1 cellular context compared by ENCODE assay signal in the genomic region with DNA sequence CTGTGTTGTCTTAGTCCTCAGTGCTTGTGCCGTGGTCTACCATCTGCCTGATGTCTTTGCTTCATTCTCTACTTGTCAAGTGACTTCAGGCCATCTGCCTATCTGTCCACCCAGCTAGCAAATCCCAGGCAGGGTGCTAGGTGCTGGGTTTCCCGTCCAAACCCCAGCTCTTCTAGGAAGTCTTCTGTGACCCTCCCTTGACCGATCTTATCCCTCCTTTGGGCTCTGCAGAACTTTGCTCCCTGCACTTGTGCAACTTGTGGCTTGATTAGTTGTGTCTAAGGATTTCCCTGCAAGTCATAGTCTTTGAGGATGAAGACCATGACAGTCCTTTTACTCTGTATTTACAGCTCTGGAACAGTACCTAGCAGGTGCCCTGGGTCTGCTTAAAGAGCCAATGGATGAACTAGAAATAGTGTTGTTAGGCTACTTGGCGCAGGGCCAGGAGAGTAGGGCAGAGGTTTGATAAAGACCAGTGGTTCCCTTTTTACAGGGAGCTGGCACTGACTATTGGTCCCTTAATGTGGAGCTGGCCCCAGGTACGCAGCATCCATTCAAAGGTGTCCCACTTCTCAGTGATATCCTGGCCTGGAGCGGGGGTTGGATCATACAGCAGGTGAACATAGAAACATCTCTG.
TF ChIP-seq lines count a peak whose summit lies in the region.

No MANE protein-coding gene starts in this region.

TF ChIP-seq in K562, 482 proteins besides CTCF, POLR2A, EP300 and RAD21 (continued from another document):
- TF ChIP-seq, protein P1, sequence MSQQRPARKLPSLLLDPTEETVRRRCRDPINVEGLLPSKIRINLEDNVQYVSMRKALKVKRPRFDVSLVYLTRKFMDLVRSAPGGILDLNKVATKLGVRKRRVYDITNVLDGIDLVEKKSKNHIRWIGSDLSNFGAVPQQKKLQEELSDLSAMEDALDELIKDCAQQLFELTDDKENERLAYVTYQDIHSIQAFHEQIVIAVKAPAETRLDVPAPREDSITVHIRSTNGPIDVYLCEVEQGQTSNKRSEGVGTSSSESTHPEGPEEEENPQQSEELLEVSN (IDR thresholded peaks at IDR 0.05; ENCODE audit: borderline replicate concordance in 1 of 2, extremely low read depth in 1 of 2, insufficient read depth in 1 of 2, insufficient read length in 1 of 2, low read depth in 1 of 2, low read length in 1 of 2, poor library complexity in 1 of 2, severe bottlenecking in 1 of 2): no peak
- TF ChIP-seq RCOR1 (IDR thresholded peaks at IDR 0.05; ENCODE audit: borderline replicate concordance in 1 of 2, low read depth in 2 of 2, low read length in 2 of 2) (peak in 1 of 2 experiments; percentile 66; a peak in 2 of 4 replicates), ZNF780A (CRISPR knock-in tag; IDR thresholded peaks at IDR 0.05) (no peak), BCOR (IDR thresholded peaks at IDR 0.05) (0 out of 2 replicates have a peak, but pooled peaks have one; percentile 7), NRF1 (conservative IDR thresholded peaks at IDR 0.05 in 1 of 2, IDR thresholded peaks at IDR 0.05 in 1 of 2) (0 out of 4 replicates have a peak, but pooled peaks of 1 of the 2 experiments have one; percentile 12), ZNF431 (CRISPR knock-in tag; IDR thresholded peaks at IDR 0.05) (no peak), CEBPB (tag; IDR thresholded peaks at IDR 0.05) (peak; percentile 86), NR2C2 (CRISPR knock-in tag; IDR thresholded peaks at IDR 0.05) (no peak), NR2C2 (tag; IDR thresholded peaks at IDR 0.05) (0 out of 2 replicates have a peak, but pooled peaks have one; percentile 27), RBM39 (optimal IDR thresholded peaks at IDR 0.05; ENCODE audit: low read depth, low read length) (no peak), TAF15 (IDR thresholded peaks at IDR 0.05; ENCODE audit: low read depth, low read length) (no peak), SUPT5H (IDR thresholded peaks at IDR 0.05) (no peak), ARHGAP35 (IDR thresholded peaks at IDR 0.05; ENCODE audit: partially characterized antibody) (no peak), ARID1B (IDR thresholded peaks at IDR 0.05) (peak; percentile 71), DIDO1 (tag; IDR thresholded peaks at IDR 0.05; ENCODE audit: low read depth) (no peak), CBFA2T2 (conservative IDR thresholded peaks at IDR 0.05) (peak; percentile 49), TEAD2 (tag; IDR thresholded peaks at IDR 0.05) (no peak), ESRRA (IDR thresholded peaks at IDR 0.05; ENCODE audit: borderline replicate concordance, low read depth) (peak; percentile 37; the same call in 1 of the 2 replicates), RB1 (IDR thresholded peaks at IDR 0.05; ENCODE audit: low read depth) (no peak), CCNT2 (IDR thresholded peaks at IDR 0.05; ENCODE audit: borderline replicate concordance, extremely low read depth, insufficient read length, low read depth, low read length) (peak; percentile 21), BHLHE40 (IDR thresholded peaks at IDR 0.05; ENCODE audit: low read length) (peak; percentile 10; the same call in 1 of the 2 replicates), SMAD4 (CRISPR knock-in tag; conservative IDR thresholded peaks at IDR 0.05) (0 out of 2 replicates have a peak, but pooled peaks have one; percentile 51), CTBP1 (IDR thresholded peaks at IDR 0.05; ENCODE audit: borderline replicate concordance) (0 out of 2 replicates have a peak, but pooled peaks have one; percentile 22), CSDE1 (IDR thresholded peaks at IDR 0.05) (no peak), MED1 (CRISPR knock-in tag; IDR thresholded peaks at IDR 0.05; ENCODE audit: borderline replicate concordance) (no peak), ETV1 (tag; conservative IDR thresholded peaks at IDR 0.05; ENCODE audit: low read depth) (no peak), TFAM (CRISPR knock-in tag; conservative IDR thresholded peaks at IDR 0.05) (no peak), KDM1A (IDR thresholded peaks at IDR 0.05) (peak in 1 of 2 experiments; percentile 14; a peak in 2 of 4 replicates), NR2C1 (IDR thresholded peaks at IDR 0.05) (no peak), NR2C1 (tag; IDR thresholded peaks at IDR 0.05) (0 out of 2 replicates have a peak, but pooled peaks have one; percentile 11), HDAC1 (IDR thresholded peaks at IDR 0.05) (peak in 1 of 2 experiments; percentile 57; a peak in 1 of 4 replicates), GATAD2A (IDR thresholded peaks at IDR 0.05) (0 out of 2 replicates have a peak, but pooled peaks have one; percentile 7), ZBTB7A (IDR thresholded peaks at IDR 0.05; ENCODE audit: borderline replicate concordance, control insufficient read depth, low read depth, low read length) (no peak), KDM2B (CRISPR knock-in tag; IDR thresholded peaks at IDR 0.05) (no peak), TEAD4 (IDR thresholded peaks at IDR 0.05; ENCODE audit: low read length) (peak; percentile 22; the same call in 1 of the 2 replicates), TEAD4 (CRISPR knock-in tag; IDR thresholded peaks at IDR 0.05; ENCODE audit: borderline replicate concordance) (no peak), ZNF124 (CRISPR knock-in tag; IDR thresholded peaks at IDR 0.05) (no peak), SOX6 (IDR thresholded peaks at IDR 0.05) (peak; percentile 17; the same call in 1 of the 2 replicates), FOXK2 (conservative IDR thresholded peaks at IDR 0.05 in 1 of 2, IDR thresholded peaks at IDR 0.05 in 1 of 2; ENCODE audit: low read depth in 2 of 2) (0 out of 4 replicates have a peak, but pooled peaks of 1 of the 2 experiments have one; percentile 35), PHB (CRISPR knock-in tag; IDR thresholded peaks at IDR 0.05) (no peak), EHMT2 (IDR thresholded peaks at IDR 0.05) (0 out of 2 replicates have a peak, but pooled peaks have one; percentile 55), SRSF1 (IDR thresholded peaks at IDR 0.05; ENCODE audit: low read depth, low read length) (no peak), SIN3B (IDR thresholded peaks at IDR 0.05; ENCODE audit: low read depth) (no peak), KHSRP (IDR thresholded peaks at IDR 0.05) (no peak), NCOR1 (IDR thresholded peaks at IDR 0.05) (peak; percentile 58)
- TF ChIP-seq, protein P2, sequence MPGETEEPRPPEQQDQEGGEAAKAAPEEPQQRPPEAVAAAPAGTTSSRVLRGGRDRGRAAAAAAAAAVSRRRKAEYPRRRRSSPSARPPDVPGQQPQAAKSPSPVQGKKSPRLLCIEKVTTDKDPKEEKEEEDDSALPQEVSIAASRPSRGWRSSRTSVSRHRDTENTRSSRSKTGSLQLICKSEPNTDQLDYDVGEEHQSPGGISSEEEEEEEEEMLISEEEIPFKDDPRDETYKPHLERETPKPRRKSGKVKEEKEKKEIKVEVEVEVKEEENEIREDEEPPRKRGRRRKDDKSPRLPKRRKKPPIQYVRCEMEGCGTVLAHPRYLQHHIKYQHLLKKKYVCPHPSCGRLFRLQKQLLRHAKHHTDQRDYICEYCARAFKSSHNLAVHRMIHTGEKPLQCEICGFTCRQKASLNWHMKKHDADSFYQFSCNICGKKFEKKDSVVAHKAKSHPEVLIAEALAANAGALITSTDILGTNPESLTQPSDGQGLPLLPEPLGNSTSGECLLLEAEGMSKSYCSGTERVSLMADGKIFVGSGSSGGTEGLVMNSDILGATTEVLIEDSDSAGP (CRISPR knock-in tag; IDR thresholded peaks at IDR 0.05): no peak
- TF ChIP-seq, protein P3, sequence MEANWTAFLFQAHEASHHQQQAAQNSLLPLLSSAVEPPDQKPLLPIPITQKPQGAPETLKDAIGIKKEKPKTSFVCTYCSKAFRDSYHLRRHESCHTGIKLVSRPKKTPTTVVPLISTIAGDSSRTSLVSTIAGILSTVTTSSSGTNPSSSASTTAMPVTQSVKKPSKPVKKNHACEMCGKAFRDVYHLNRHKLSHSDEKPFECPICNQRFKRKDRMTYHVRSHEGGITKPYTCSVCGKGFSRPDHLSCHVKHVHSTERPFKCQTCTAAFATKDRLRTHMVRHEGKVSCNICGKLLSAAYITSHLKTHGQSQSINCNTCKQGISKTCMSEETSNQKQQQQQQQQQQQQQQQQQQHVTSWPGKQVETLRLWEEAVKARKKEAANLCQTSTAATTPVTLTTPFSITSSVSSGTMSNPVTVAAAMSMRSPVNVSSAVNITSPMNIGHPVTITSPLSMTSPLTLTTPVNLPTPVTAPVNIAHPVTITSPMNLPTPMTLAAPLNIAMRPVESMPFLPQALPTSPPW (CRISPR knock-in tag; IDR thresholded peaks at IDR 0.05): peak; percentile 24; the same call in 1 of the 2 replicates
- TF ChIP-seq, protein P4, sequence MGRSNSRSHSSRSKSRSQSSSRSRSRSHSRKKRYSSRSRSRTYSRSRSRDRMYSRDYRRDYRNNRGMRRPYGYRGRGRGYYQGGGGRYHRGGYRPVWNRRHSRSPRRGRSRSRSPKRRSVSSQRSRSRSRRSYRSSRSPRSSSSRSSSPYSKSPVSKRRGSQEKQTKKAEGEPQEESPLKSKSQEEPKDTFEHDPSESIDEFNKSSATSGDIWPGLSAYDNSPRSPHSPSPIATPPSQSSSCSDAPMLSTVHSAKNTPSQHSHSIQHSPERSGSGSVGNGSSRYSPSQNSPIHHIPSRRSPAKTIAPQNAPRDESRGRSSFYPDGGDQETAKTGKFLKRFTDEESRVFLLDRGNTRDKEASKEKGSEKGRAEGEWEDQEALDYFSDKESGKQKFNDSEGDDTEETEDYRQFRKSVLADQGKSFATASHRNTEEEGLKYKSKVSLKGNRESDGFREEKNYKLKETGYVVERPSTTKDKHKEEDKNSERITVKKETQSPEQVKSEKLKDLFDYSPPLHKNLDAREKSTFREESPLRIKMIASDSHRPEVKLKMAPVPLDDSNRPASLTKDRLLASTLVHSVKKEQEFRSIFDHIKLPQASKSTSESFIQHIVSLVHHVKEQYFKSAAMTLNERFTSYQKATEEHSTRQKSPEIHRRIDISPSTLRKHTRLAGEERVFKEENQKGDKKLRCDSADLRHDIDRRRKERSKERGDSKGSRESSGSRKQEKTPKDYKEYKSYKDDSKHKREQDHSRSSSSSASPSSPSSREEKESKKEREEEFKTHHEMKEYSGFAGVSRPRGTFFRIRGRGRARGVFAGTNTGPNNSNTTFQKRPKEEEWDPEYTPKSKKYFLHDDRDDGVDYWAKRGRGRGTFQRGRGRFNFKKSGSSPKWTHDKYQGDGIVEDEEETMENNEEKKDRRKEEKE (IDR thresholded peaks at IDR 0.05; ENCODE audit: borderline replicate concordance in 1 of 2, control insufficient read depth in 1 of 2, low read depth in 2 of 2, low read length in 1 of 2): no peak
- TF ChIP-seq, protein P5, sequence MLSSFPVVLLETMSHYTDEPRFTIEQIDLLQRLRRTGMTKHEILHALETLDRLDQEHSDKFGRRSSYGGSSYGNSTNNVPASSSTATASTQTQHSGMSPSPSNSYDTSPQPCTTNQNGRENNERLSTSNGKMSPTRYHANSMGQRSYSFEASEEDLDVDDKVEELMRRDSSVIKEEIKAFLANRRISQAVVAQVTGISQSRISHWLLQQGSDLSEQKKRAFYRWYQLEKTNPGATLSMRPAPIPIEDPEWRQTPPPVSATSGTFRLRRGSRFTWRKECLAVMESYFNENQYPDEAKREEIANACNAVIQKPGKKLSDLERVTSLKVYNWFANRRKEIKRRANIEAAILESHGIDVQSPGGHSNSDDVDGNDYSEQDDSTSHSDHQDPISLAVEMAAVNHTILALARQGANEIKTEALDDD (IDR thresholded peaks at IDR 0.05): 0 out of 2 replicates have a peak, but pooled peaks have one; percentile 28
